ENCODE assay signal across 8 cellular contexts in the genomic region with DNA sequence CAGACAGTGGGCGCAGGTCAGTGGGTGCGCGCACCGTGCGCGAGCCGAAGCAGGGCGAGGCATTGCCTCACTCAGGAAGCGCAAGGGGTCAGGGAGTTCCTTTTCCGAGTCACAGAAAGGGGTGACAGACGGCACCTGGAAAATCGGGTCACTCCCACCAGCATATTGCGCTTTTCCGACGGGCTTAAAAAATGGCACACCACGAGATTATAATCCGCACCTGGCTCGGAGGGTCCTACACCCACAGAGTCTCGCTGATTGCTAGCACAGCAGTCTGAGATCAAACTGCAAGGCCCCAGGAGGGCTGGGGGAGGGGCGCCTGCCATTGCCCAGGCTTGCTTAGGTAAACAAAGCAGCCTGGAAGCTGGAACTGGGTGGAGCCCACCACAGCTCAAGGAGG.
DNase-seq lines count a peak whose midpoint lies in the region; ATAC-seq, FAIRE-seq and TF ChIP-seq lines count a peak whose summit lies in the region.
"Not testable (repeated sequence)": the region's sequence is repeated elsewhere in the genome, so short reads cannot be mapped to it uniquely, and the experiment has no call there.

No MANE protein-coding gene starts in this region.

- not testable (repeated sequence) for TF ChIP-seq CTCF in DND-41 (IDR thresholded peaks at IDR 0.05; ENCODE audit: borderline replicate concordance, extremely low read depth, low read length, poor library complexity, severe bottlenecking); H1 (IDR thresholded peaks at IDR 0.05; ENCODE audit: control extremely low read depth in 1 of 3, insufficient read depth in 1 of 3, low read depth in 1 of 3, low read length in 3 of 3); nephron (IDR thresholded peaks at IDR 0.05; ENCODE audit: unreplicated experiment in 3 of 3); type B pancreatic cell (conservative IDR thresholded peaks at IDR 0.05)

- not testable (repeated sequence) for H3K36me3 ChIP-seq in DND-41 (ENCODE audit: insufficient read depth, low read length); HUES64 (ENCODE audit: insufficient read depth, low read length); SJCRH30; H1 (ENCODE audit: control insufficient read depth in 2 of 4, insufficient read depth in 4 of 4, low read length in 3 of 4); iPS-18a (ENCODE audit: control insufficient read depth, low read depth, low read length)

- not testable (repeated sequence) for H3K4me2 ChIP-seq in DND-41 (ENCODE audit: insufficient read depth, low read length)
- H3K4me2 ChIP-seq in H1 (ENCODE audit: insufficient read depth in 1 of 2, low read depth in 2 of 2, low read length in 2 of 2), result peak overlapping the region; percentile 41

- not testable (repeated sequence) for H3K4me1 ChIP-seq in DND-41 (ENCODE audit: insufficient read depth, low read length); HUES64 (ENCODE audit: insufficient read depth, low read length); SJCRH30; H1 (replicated peaks in 1 of 4; ENCODE audit: control insufficient read depth in 3 of 4, insufficient read depth in 4 of 4, low read length in 3 of 4); iPS-18a (ENCODE audit: control insufficient read depth, low read depth, low read length)

- H3K27ac Mint-ChIP-seq in nephron, result peak overlapping the region in 1 of 3 experiments; percentile 17
- H3K27ac Mint-ChIP-seq in type B pancreatic cell, result peak overlapping the region; percentile 77

- H3K79me1 ChIP-seq in H1 (ENCODE audit: low read depth, low read length), result not testable (repeated sequence)

- TF ChIP-seq POLR2A in H1 (IDR thresholded peaks at IDR 0.05; ENCODE audit: control extremely low read depth in 1 of 2, low read depth in 2 of 2, low read length in 2 of 2), result not testable (repeated sequence)

- not testable (repeated sequence) for H3K4me1 Mint-ChIP-seq in nephron; type B pancreatic cell (ENCODE audit: unreplicated experiment)

- not testable (repeated sequence) for H4K8ac ChIP-seq in H1 (ENCODE audit: extremely low read depth, insufficient read depth, low read length)

- not testable (repeated sequence) for H3K23ac ChIP-seq in H1 (ENCODE audit: insufficient read length)

- 69% methylated on average over 19 of the region's 20 CpGs for WGBS in HUES64
- WGBS in H1 (ENCODE audit: extremely low coverage in 1 of 2, insufficient coverage in 1 of 2, insufficient read length in 1 of 2, insufficient replicate concordance in 2 of 2, low coverage in 1 of 2, low lambda C conversion rate in 2 of 2, missing lambda C conversion rate in 1 of 2), 2 experiments, result 31% methylated on average over 19 of the region's 20 CpGs; no CpG with 5 or more reads in 1 of the 2 experiments

- H3K36me3 Mint-ChIP-seq in nephron (ENCODE audit: low read depth); type B pancreatic cell: not testable (repeated sequence)

- H2AK5ac ChIP-seq in H1 (ENCODE audit: low read depth, low read length), result not testable (repeated sequence)

- H3K9ac ChIP-seq in DND-41 (ENCODE audit: low read depth, low read length); iPS-18a (ENCODE audit: low read length): not testable (repeated sequence)
- H3K9ac ChIP-seq in HUES64 (ENCODE audit: low read depth, low read length) (0 out of 2 replicates have a peak overlapping the region, but pooled peaks have one; percentile 43), H1 (replicated peaks in 1 of 4; ENCODE audit: extremely low read depth in 1 of 4, low read depth in 3 of 4, low read length in 3 of 4) (0 out of 7 replicates have a peak overlapping the region, but pooled peaks of 1 of the 4 experiments have one; percentile 60)

- H3K4me3 Mint-ChIP-seq in nephron (peak overlapping the region in 2 of 3 experiments; percentile 46 to 70), type B pancreatic cell (peak overlapping the region; percentile 82)

- H4K5ac ChIP-seq in H1 (ENCODE audit: insufficient read length, low read depth, low read length), result not testable (repeated sequence)

- H3K4ac ChIP-seq in H1 (replicated peaks; ENCODE audit: insufficient read length, low read depth, low read length), result not testable (repeated sequence)

- not testable (repeated sequence) for H4K20me1 ChIP-seq in DND-41 (ENCODE audit: insufficient read depth, low read length); H1 (replicated peaks in 1 of 2; ENCODE audit: control insufficient read depth in 1 of 2, insufficient read depth in 2 of 2, low read length in 2 of 2)

- H2BK120ac ChIP-seq in H1 (replicated peaks; ENCODE audit: low read depth, low read length), result not testable (repeated sequence)

- ATAC-seq in DND-41 (ENCODE audit: insufficient read depth, low read depth), result not testable (repeated sequence)

- H3K18ac ChIP-seq in H1 (ENCODE audit: extremely low read depth, low read length), result not testable (repeated sequence)

- not testable (repeated sequence) for FAIRE-seq in H1 (lab: Jason Lieb, UNC)

- not testable (repeated sequence) for TF ChIP-seq EP300 in H1 (IDR thresholded peaks at IDR 0.05; ENCODE audit: borderline replicate concordance in 1 of 2, low read depth in 2 of 2, low read length in 2 of 2)

- H3K9me3 Mint-ChIP-seq in nephron, type B pancreatic cell: not testable (repeated sequence)

- H4K91ac ChIP-seq in H1 (replicated peaks; ENCODE audit: insufficient read length, low read length), result not testable (repeated sequence)

- not testable (repeated sequence) for H2BK20ac ChIP-seq in H1 (ENCODE audit: low read length)

- H2BK15ac ChIP-seq in H1 (ENCODE audit: low read length), result not testable (repeated sequence)

- not testable (repeated sequence) for H3K9me3 ChIP-seq in DND-41 (ENCODE audit: insufficient read depth, low read length, severe bottlenecking); HUES64 (ENCODE audit: insufficient read depth, low read depth, low read length); SJCRH30 (replicated peaks); H1 (ENCODE audit: insufficient read depth in 2 of 2, low read depth in 1 of 2, low read length in 1 of 2); iPS-18a (ENCODE audit: control insufficient read depth, low read depth, low read length)

- H2BK5ac ChIP-seq in H1 (ENCODE audit: low read depth, low read length), result not testable (repeated sequence)

- H3K56ac ChIP-seq in H1 (replicated peaks; ENCODE audit: insufficient read length, low read depth, low read length), result not testable (repeated sequence)

- H3K27ac ChIP-seq in DND-41 (ENCODE audit: low read length); HUES64 (ENCODE audit: low read depth, low read length); SJCRH30; H1 (ENCODE audit: low read depth, low read length); iPS-18a (ENCODE audit: low read length): not testable (repeated sequence)

- H3K23me2 ChIP-seq in H1 (ENCODE audit: low read depth, low read length), result not testable (repeated sequence)

- H3K27me3 ChIP-seq in DND-41 (ENCODE audit: insufficient read depth, low read length, poor library complexity); HUES64 (ENCODE audit: insufficient read depth, low read length); SJCRH30; H1 (replicated peaks in 1 of 4; ENCODE audit: control insufficient read depth in 3 of 4, extremely low read depth in 1 of 4, insufficient read depth in 3 of 4, low read length in 3 of 4); iPS-18a (ENCODE audit: control insufficient read depth, insufficient read depth, low read length): not testable (repeated sequence)

- H3K14ac ChIP-seq in H1 (ENCODE audit: insufficient read length), result not testable (repeated sequence)

- H3K27me3 Mint-ChIP-seq in nephron (ENCODE audit: low read depth); type B pancreatic cell: not testable (repeated sequence)

- not testable (repeated sequence) for H3K79me2 ChIP-seq in DND-41 (ENCODE audit: insufficient read depth, low read length); H1 (ENCODE audit: control insufficient read depth in 1 of 2, insufficient read depth in 2 of 2, low read length in 2 of 2)

- H2BK12ac ChIP-seq in H1 (ENCODE audit: low read depth, low read length), result not testable (repeated sequence)

- H3K4me3 ChIP-seq in DND-41 (ENCODE audit: low read depth in 1 of 2, low read length in 2 of 2), result not testable (repeated sequence)
- H3K4me3 ChIP-seq in HUES64 (ENCODE audit: low read length), result peak overlapping the region; percentile 49
- H3K4me3 ChIP-seq in SJCRH30, result peak overlapping the region; percentile 49
- H3K4me3 ChIP-seq in H1 (ENCODE audit: extremely low read depth in 1 of 4, insufficient read depth in 2 of 4, low read depth in 3 of 4, low read length in 4 of 4), result peak overlapping the region; percentile 22 to 50 (median 29); a peak in 6 of 8 replicates
- H3K4me3 ChIP-seq in iPS-18a (ENCODE audit: low read length), result peak overlapping the region; percentile 51

- not testable (repeated sequence) for TF ChIP-seq RAD21 in H1 (IDR thresholded peaks at IDR 0.05 in 1 of 2, conservative IDR thresholded peaks at IDR 0.05 in 1 of 2; ENCODE audit: low read depth in 2 of 2, low read length in 2 of 2)

- not testable (repeated sequence) for H2AFZ ChIP-seq in DND-41 (ENCODE audit: low read depth, low read length); H1 (ENCODE audit: low read length)

- POLR2A ChIA-PET in H1 (lab: Charles Lee; ENCODE audit: partially characterized antibody), result not testable (repeated sequence)

- CTCF ChIA-PET in H1 (lab: Charles Lee; ENCODE audit: partially characterized antibody), result not testable (repeated sequence)

- DNase-seq in DND-41 (peak; percentile 17), NCI-H510A treated with DMSO at 0.1 percent for 48 hours (lab: John Stamatoyannopoulos, UW) (peak; percentile 13), SJCRH30 (peak; percentile 22 to 48), H1 (ENCODE audit: low read depth in 1 of 2, low spot score in 2 of 2) (peak in 1 of 2 experiments; percentile 82)
- DNase-seq in type B pancreatic cell (ENCODE audit: extremely low spot score, unreplicated experiment), result not testable (repeated sequence)
